Comparison of ENCODE assay signal across 1 cellular context in genomic region chr12:49740930-49741881, GRCh38.
TF ChIP-seq lines count a peak whose summit lies in the region.

A gene with protein sequence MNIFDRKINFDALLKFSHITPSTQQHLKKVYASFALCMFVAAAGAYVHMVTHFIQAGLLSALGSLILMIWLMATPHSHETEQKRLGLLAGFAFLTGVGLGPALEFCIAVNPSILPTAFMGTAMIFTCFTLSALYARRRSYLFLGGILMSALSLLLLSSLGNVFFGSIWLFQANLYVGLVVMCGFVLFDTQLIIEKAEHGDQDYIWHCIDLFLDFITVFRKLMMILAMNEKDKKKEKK (plus strand): TSS chr12:49741557. CDS start chr12:49752494, 10,937 bp downstream.

TF ChIP-seq in K562, 482 proteins besides CTCF, POLR2A, EP300 and RAD21 (continued from another document and continues in another):
- TF ChIP-seq, protein P1, sequence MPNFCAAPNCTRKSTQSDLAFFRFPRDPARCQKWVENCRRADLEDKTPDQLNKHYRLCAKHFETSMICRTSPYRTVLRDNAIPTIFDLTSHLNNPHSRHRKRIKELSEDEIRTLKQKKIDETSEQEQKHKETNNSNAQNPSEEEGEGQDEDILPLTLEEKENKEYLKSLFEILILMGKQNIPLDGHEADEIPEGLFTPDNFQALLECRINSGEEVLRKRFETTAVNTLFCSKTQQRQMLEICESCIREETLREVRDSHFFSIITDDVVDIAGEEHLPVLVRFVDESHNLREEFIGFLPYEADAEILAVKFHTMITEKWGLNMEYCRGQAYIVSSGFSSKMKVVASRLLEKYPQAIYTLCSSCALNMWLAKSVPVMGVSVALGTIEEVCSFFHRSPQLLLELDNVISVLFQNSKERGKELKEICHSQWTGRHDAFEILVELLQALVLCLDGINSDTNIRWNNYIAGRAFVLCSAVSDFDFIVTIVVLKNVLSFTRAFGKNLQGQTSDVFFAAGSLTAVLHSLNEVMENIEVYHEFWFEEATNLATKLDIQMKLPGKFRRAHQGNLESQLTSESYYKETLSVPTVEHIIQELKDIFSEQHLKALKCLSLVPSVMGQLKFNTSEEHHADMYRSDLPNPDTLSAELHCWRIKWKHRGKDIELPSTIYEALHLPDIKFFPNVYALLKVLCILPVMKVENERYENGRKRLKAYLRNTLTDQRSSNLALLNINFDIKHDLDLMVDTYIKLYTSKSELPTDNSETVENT (CRISPR knock-in tag; IDR thresholded peaks at IDR 0.05): peak; percentile 97
- TF ChIP-seq PHB (CRISPR knock-in tag; IDR thresholded peaks at IDR 0.05) (no peak; the same call in 1 of the 2 replicates), ZKSCAN1 (IDR thresholded peaks at IDR 0.05; ENCODE audit: low read depth, low read length) (0 out of 2 replicates have a peak, but pooled peaks have one; percentile 27), HOXB6 (CRISPR knock-in tag; IDR thresholded peaks at IDR 0.05; ENCODE audit: borderline replicate concordance) (0 out of 2 replicates have a peak, but pooled peaks have one; percentile 46), ZNF584 (CRISPR knock-in tag; IDR thresholded peaks at IDR 0.05; ENCODE audit: low read depth) (no peak), AFF1 (IDR thresholded peaks at IDR 0.05; ENCODE audit: low read depth in 1 of 2, partially characterized antibody in 2 of 2) (peak; percentile 65 to 78), ZNF644 (tag; IDR thresholded peaks at IDR 0.05; ENCODE audit: low read depth) (no peak), RNF2 (IDR thresholded peaks at IDR 0.05) (peak; percentile 48; the same call in 1 of the 2 replicates), ZNF224 (CRISPR knock-in tag; IDR thresholded peaks at IDR 0.05) (no peak), RBM15 (IDR thresholded peaks at IDR 0.05; ENCODE audit: insufficient read depth, low read length) (no peak), TFE3 (CRISPR knock-in tag; IDR thresholded peaks at IDR 0.05) (no peak), STAG1 (CRISPR knock-in tag; IDR thresholded peaks at IDR 0.05; ENCODE audit: borderline replicate concordance) (no peak), ZNF609 (CRISPR knock-in tag; IDR thresholded peaks at IDR 0.05; ENCODE audit: borderline replicate concordance) (no peak; the same call in 1 of the 2 replicates), EGR1 (conservative IDR thresholded peaks at IDR 0.05) (peak; percentile 95), ZNF3 (CRISPR knock-in tag; IDR thresholded peaks at IDR 0.05) (no peak), HMG20A (CRISPR knock-in tag; conservative IDR thresholded peaks at IDR 0.05) (no peak), CHD2 (IDR thresholded peaks at IDR 0.05; ENCODE audit: low read depth, low read length) (peak; percentile 56; the same call in 1 of the 2 replicates), SOX6 (IDR thresholded peaks at IDR 0.05) (peak; percentile 70), FOXA1 (IDR thresholded peaks at IDR 0.05; ENCODE audit: borderline replicate concordance) (no peak)
- TF ChIP-seq, protein P2, sequence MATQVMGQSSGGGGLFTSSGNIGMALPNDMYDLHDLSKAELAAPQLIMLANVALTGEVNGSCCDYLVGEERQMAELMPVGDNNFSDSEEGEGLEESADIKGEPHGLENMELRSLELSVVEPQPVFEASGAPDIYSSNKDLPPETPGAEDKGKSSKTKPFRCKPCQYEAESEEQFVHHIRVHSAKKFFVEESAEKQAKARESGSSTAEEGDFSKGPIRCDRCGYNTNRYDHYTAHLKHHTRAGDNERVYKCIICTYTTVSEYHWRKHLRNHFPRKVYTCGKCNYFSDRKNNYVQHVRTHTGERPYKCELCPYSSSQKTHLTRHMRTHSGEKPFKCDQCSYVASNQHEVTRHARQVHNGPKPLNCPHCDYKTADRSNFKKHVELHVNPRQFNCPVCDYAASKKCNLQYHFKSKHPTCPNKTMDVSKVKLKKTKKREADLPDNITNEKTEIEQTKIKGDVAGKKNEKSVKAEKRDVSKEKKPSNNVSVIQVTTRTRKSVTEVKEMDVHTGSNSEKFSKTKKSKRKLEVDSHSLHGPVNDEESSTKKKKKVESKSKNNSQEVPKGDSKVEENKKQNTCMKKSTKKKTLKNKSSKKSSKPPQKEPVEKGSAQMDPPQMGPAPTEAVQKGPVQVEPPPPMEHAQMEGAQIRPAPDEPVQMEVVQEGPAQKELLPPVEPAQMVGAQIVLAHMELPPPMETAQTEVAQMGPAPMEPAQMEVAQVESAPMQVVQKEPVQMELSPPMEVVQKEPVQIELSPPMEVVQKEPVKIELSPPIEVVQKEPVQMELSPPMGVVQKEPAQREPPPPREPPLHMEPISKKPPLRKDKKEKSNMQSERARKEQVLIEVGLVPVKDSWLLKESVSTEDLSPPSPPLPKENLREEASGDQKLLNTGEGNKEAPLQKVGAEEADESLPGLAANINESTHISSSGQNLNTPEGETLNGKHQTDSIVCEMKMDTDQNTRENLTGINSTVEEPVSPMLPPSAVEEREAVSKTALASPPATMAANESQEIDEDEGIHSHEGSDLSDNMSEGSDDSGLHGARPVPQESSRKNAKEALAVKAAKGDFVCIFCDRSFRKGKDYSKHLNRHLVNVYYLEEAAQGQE (CRISPR knock-in tag; IDR thresholded peaks at IDR 0.05; ENCODE audit: low read depth): peak; percentile 38; the same call in 1 of the 2 replicates
- TF ChIP-seq, protein P3, sequence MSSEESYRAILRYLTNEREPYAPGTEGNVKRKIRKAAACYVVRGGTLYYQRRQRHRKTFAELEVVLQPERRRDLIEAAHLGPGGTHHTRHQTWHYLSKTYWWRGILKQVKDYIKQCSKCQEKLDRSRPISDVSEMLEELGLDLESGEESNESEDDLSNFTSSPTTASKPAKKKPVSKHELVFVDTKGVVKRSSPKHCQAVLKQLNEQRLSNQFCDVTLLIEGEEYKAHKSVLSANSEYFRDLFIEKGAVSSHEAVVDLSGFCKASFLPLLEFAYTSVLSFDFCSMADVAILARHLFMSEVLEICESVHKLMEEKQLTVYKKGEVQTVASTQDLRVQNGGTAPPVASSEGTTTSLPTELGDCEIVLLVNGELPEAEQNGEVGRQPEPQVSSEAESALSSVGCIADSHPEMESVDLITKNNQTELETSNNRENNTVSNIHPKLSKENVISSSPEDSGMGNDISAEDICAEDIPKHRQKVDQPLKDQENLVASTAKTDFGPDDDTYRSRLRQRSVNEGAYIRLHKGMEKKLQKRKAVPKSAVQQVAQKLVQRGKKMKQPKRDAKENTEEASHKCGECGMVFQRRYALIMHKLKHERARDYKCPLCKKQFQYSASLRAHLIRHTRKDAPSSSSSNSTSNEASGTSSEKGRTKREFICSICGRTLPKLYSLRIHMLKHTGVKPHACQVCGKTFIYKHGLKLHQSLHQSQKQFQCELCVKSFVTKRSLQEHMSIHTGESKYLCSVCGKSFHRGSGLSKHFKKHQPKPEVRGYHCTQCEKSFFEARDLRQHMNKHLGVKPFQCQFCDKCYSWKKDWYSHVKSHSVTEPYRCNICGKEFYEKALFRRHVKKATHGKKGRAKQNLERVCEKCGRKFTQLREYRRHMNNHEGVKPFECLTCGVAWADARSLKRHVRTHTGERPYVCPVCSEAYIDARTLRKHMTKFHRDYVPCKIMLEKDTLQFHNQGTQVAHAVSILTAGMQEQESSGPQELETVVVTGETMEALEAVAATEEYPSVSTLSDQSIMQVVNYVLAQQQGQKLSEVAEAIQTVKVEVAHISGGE (CRISPR knock-in tag; IDR thresholded peaks at IDR 0.05): peak in 2 of 3 experiments; percentile 9 to 81; a peak in 2 of 6 replicates
- TF ChIP-seq, protein P4, sequence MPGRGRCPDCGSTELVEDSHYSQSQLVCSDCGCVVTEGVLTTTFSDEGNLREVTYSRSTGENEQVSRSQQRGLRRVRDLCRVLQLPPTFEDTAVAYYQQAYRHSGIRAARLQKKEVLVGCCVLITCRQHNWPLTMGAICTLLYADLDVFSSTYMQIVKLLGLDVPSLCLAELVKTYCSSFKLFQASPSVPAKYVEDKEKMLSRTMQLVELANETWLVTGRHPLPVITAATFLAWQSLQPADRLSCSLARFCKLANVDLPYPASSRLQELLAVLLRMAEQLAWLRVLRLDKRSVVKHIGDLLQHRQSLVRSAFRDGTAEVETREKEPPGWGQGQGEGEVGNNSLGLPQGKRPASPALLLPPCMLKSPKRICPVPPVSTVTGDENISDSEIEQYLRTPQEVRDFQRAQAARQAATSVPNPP (IDR thresholded peaks at IDR 0.05; ENCODE audit: borderline replicate concordance, insufficient read depth, insufficient read length): no peak
- TF ChIP-seq, protein P5, sequence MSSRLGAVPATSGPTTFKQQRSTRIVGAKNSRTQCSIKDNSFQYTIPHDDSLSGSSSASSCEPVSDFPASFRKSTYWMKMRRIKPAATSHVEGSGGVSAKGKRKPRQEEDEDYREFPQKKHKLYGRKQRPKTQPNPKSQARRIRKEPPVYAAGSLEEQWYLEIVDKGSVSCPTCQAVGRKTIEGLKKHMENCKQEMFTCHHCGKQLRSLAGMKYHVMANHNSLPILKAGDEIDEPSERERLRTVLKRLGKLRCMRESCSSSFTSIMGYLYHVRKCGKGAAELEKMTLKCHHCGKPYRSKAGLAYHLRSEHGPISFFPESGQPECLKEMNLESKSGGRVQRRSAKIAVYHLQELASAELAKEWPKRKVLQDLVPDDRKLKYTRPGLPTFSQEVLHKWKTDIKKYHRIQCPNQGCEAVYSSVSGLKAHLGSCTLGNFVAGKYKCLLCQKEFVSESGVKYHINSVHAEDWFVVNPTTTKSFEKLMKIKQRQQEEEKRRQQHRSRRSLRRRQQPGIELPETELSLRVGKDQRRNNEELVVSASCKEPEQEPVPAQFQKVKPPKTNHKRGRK (tag; IDR thresholded peaks at IDR 0.05): no peak
